ENCODE assay signal across 20 cellular contexts in the genomic region with DNA sequence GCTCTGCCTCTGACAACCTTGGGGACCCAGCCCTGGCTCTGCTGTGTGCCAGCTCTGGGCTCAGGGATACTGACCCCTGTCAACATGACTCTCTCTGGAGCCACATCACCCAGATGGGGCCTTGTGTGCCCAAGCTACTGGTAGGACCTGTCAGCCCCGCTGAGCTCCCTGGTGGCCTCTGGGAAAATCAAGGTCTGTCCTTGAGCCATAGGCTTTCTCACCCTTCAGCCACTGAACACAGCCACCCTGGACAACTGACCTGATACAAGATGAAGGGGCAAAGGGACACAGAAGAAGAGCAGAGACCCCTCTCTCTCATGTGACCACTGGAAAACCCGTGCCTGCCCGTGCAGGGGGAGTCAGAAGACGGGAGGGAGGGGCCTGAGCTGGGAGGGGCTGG. TPM values are rescaled to one million over a fixed set of nuclear protein-coding genes. Genes with fewer than 3 reads are reported as not detected.
A peak's percentile ranks its signal among the peaks of the same experiment; 100 is the strongest.
DNase-seq lines count a peak whose midpoint lies in the region; ATAC-seq and TF ChIP-seq lines count a peak whose summit lies in the region.
"Had no signal": no experiment of that assay in that cellular context is flagged by ENCODE, and none has a peak within 500 bp of the region (broad histone marks: within the 10 kb centered on the region; RNA-seq: fewer than 3 reads in every experiment).

No MANE protein-coding gene starts in this region.

- H3K4me2 ChIP-seq in trophoblast cell (ENCODE audit: low read length): no peak overlapping the region

- H3K23ac ChIP-seq in trophoblast cell (ENCODE audit: low read length): no peak overlapping the region

- TF ChIP-seq CTCF in GM13977 (IDR thresholded peaks at IDR 0.05; ENCODE audit: extremely low read depth, insufficient read depth, missing control alignments): no peak

- H3K9ac ChIP-seq in trophoblast cell (ENCODE audit: low read length): no peak overlapping the region

- H3K27me3 ChIP-seq in H7 (ENCODE audit: control insufficient read depth, insufficient read depth, low read length): no peaks in the 10 kb centered on the region
- no peaks in the 10 kb centered on the region for H3K27me3 ChIP-seq in trophoblast cell (ENCODE audit: insufficient read depth, low read length)

- no peaks in the 10 kb centered on the region for H3K79me2 ChIP-seq in trophoblast cell (ENCODE audit: control insufficient read depth, insufficient read depth, low read length, poor library complexity)

- peaks cover 2% of the 10 kb centered on the region for H3K79me1 ChIP-seq in trophoblast cell (ENCODE audit: low read length)

- no peak overlapping the region for H3K27ac ChIP-seq in trophoblast cell (ENCODE audit: low read depth, low read length)
- H3K27ac ChIP-seq: 22Rv1 had no signal

- H3K18ac ChIP-seq in trophoblast cell (ENCODE audit: low read length): no peak overlapping the region

- H2AFZ ChIP-seq in trophoblast cell (ENCODE audit: insufficient read depth, low read length, poor library complexity): no peak overlapping the region

- peak overlapping the region; percentile 69 for H2AK5ac ChIP-seq in trophoblast cell (ENCODE audit: low read length)

- H2BK12ac ChIP-seq in trophoblast cell (ENCODE audit: low read length): no peak overlapping the region

- H4K12ac ChIP-seq in trophoblast cell (ENCODE audit: low read depth, low read length): no peak overlapping the region

- H3K14ac ChIP-seq in trophoblast cell (ENCODE audit: low read length): no peak overlapping the region

- H2BK120ac ChIP-seq in trophoblast cell (ENCODE audit: insufficient read depth, low read length, poor library complexity): peak overlapping the region; percentile 11

- H4K91ac ChIP-seq in trophoblast cell (ENCODE audit: low read depth, low read length): no peak overlapping the region

- H3K4ac ChIP-seq in trophoblast cell (ENCODE audit: low read depth, low read length): no peak overlapping the region

- no peak for ATAC-seq in activated CD4-positive, CD25-positive, alpha-beta regulatory T cell treated with anti-CD3 and anti-CD28 coated beads, Interleukin-2, amount 50 U/mL, for 24 hours
- ATAC-seq in GM18873 (IDR thresholded peaks at IDR 0.05; ENCODE audit: low FRiP score, unreplicated experiment): no peak
- ATAC-seq: CD8-positive, alpha-beta T cell had no signal

- H3K9me3 ChIP-seq in trophoblast cell (ENCODE audit: insufficient read depth, low read depth, low read length): no peaks in the 10 kb centered on the region

- H3K4me1 ChIP-seq in trophoblast cell (ENCODE audit: control insufficient read depth in 1 of 2, insufficient read depth in 2 of 2, low read length in 2 of 2): no peaks in the 10 kb centered on the region

- WGBS in trophoblast cell (ENCODE audit: extremely low coverage, insufficient coverage, insufficient read length): no CpG with 5 or more reads among the region's 4 CpGs

- in situ Hi-C loops in GM13977 (cut with MboI; ENCODE audit: low pct_unique_long_range_greater_than_20kb, low sequenced_read_pairs, unreplicated experiment): no loop called here

- H3K36me3 ChIP-seq in H7 (replicated peaks; ENCODE audit: control insufficient read depth, insufficient read depth, low read length): no peaks in the 10 kb centered on the region
- no peaks in the 10 kb centered on the region for H3K36me3 ChIP-seq in trophoblast cell (ENCODE audit: control insufficient read depth in 1 of 2, insufficient read depth in 2 of 2, low read length in 2 of 2)

- peak; percentile 24 for DNase-seq in activated CD4-positive, CD25-positive, alpha-beta regulatory T cell treated with anti-CD3 and anti-CD28 coated beads, Interleukin-2, amount 50 U/mL, for 72 hours
- peak; percentile 2 for DNase-seq in H7
- peak; percentile 45 for DNase-seq in islet precursor cell
- DNase-seq in trophoblast cell: no peak
- DNase-seq in NCI-H748 treated with DMSO at 0.1 percent for 48 hours (lab: John Stamatoyannopoulos, UW): no peak
- DNase-seq in GM13977 (ENCODE audit: low spot score): no peak
- DNase-seq: CD8-positive, alpha-beta T cell; COR-L47; DMS153; DMS79 treated with DMSO at 0.1 percent for 48 hours; EL; HCEC 1CT; HFFc6 had no signal

- H4K8ac ChIP-seq in trophoblast cell (ENCODE audit: low read depth, low read length): no peak overlapping the region

- H3K4me3 ChIP-seq in H7 (ENCODE audit: insufficient read depth, low read depth, low read length) (no peak overlapping the region), trophoblast cell (ENCODE audit: low read depth, low read length) (no peak overlapping the region)

- no peak overlapping the region for H2BK5ac ChIP-seq in trophoblast cell (ENCODE audit: low read depth, low read length, poor library complexity)

RNA-seq across cellular contexts. Expression of gene CCDC74A, which starts 7.8 kb away (rescaled TPM):
- 12.5 and 20.7 TPM in 2 replicates for total RNA-seq in H7 (2014; rRNA removed; shearing (Covaris generic))
- 5.9 and 7.4 TPM in 2 replicates for polyA plus RNA-seq in trophoblast cell (2013)
- polyA plus RNA-seq: CD14-positive monocyte had no signal

RNA-seq across cellular contexts. Expression of gene MZT2A, which starts 43.3 kb away (rescaled TPM):
- 156 and 163 TPM in 2 replicates for total RNA-seq in H7 (2014; rRNA removed; shearing (Covaris generic))
- polyA plus RNA-seq in trophoblast cell (2013): 166 and 179 TPM in 2 replicates

RNA-seq across cellular contexts. Expression of gene TUBA3D, which starts 59.6 kb away (rescaled TPM):
- 0.62 TPM in 1 of 2 replicates, not detected in the other for total RNA-seq in H7 (2014; rRNA removed; shearing (Covaris generic))
- not detected in 2 replicates for polyA plus RNA-seq in trophoblast cell (2013)
- total RNA-seq: A673; CD8-positive, alpha-beta T cell; H1; HFFc6 had no signal
- polyA plus RNA-seq: BJ, CD14-positive monocyte had no signal

Comparison
In these comparisons a context has a peak if more than half of its experiments do, and no peak if none do; other contexts are left out.
1. DNase-seq: peak in activated CD4-positive, CD25-positive, alpha-beta regulatory T cell treated with anti-CD3 and anti-CD28 coated beads, Interleukin-2, amount 50 U/mL, for 72 hours (single experiment), H7 (single experiment) and islet precursor cell (single experiment); none in trophoblast cell (0 of 2), NCI-H748 treated with DMSO at 0.1 percent for 48 hours (single experiment) and GM13977 (single experiment).